In the genomic region with DNA sequence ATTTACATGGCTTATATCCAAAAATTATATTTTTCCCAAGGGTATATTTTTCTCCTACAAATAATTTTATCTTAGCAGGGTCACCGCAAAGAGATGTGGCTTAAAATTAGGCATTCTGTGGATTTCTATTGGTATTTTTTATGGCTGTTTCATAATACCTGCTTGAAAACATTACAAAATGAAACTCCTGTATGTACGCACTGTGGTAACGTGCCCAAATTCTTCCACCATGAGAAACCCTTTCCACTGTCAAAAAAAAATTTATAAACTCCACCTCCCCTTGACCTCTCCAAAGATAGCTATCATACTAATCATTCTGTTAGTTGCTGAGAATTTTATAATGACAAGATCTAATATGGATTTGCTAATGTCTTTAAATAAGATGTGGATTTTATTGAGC, we compare ENCODE assay signal across 16 cellular contexts.
DNase-seq lines count a peak whose midpoint lies in the region; ATAC-seq and TF ChIP-seq lines count a peak whose summit lies in the region.
"Had no signal": no experiment of that assay in that cellular context is flagged by ENCODE, and none has a peak within 500 bp of the region (broad histone marks: within the 10 kb centered on the region; RNA-seq: fewer than 3 reads in every experiment).

No MANE protein-coding gene starts in this region.

- peaks cover 14 to 28% of the 10 kb centered on the region in 2 donors for H3K4me1 ChIP-seq in adrenal gland (replicated peaks in 1 of 2)
- H3K4me1 ChIP-seq in gastrocnemius medialis: peaks cover 10 to 17% of the 10 kb centered on the region in 2 donors
- no peaks in the 10 kb centered on the region for H3K4me1 ChIP-seq in Karpas-422 (ENCODE audit: low read length)
- H3K4me1 ChIP-seq in effector memory CD4-positive, alpha-beta T cell (ENCODE audit: control insufficient read depth, insufficient read depth, low read length, poor library complexity, severe bottlenecking): no peaks in the 10 kb centered on the region
- H3K4me1 ChIP-seq: BLaER1 had no signal

- no peaks in the 10 kb centered on the region for H3K9me2 ChIP-seq in Karpas-422 (replicated peaks; ENCODE audit: insufficient read depth, low read length)

- peak overlapping the region in 1 of 4 donors; percentile 1 for H3K4me3 ChIP-seq in adrenal gland
- no peak overlapping the region for H3K4me3 ChIP-seq in fibroblast of villous mesenchyme (ENCODE audit: low read depth, low read length)
- H3K4me3 ChIP-seq in gastrocnemius medialis: no peak overlapping the region
- no peak overlapping the region for H3K4me3 ChIP-seq in Karpas-422 (ENCODE audit: low read length)
- H3K4me3 ChIP-seq in effector memory CD4-positive, alpha-beta T cell (ENCODE audit: insufficient read depth, low read depth, low read length, poor library complexity, severe bottlenecking): no peak overlapping the region
- H3K4me3 ChIP-seq: BLaER1, K562 had no signal

- H3K27me3 ChIP-seq in adrenal gland (no peaks in the 10 kb centered on the region), gastrocnemius medialis (no peaks in the 10 kb centered on the region), Karpas-422 (ENCODE audit: low read length) (no peaks in the 10 kb centered on the region)
- H3K27me3 ChIP-seq in effector memory CD4-positive, alpha-beta T cell (replicated peaks; ENCODE audit: control insufficient read depth, insufficient read depth, low read length, poor library complexity, severe bottlenecking): no peaks in the 10 kb centered on the region
- H3K27me3 ChIP-seq: BLaER1 had no signal

- in situ Hi-C loops in gastrocnemius medialis (cut with MboI; ENCODE audit: low sequenced_read_pairs in 4 of 4): no loop called here

- peak; percentile 61 to 76 for ATAC-seq in gastrocnemius medialis
- no peak for ATAC-seq in HG03025 (IDR thresholded peaks at IDR 0.05; ENCODE audit: low FRiP score, unreplicated experiment)
- ATAC-seq: HCT116, K562, T-helper 17 cell had no signal

- peak; percentile 92 for DNase-seq in EH (ENCODE audit: low read depth)
- DNase-seq in adrenal gland: peak in 6 of 7 donors; percentile 36 to 74 (median 60)
- peak; percentile 75 for DNase-seq in fibroblast of villous mesenchyme (ENCODE audit: low read depth)
- DNase-seq in gastrocnemius medialis: peak in 1 of 2 donors; percentile 12
- no peak for DNase-seq in Karpas-422
- no peak for DNase-seq in effector memory CD4-positive, alpha-beta T cell
- no peak for DNase-seq in AML-193 (lab: John Stamatoyannopoulos, UW)
- DNase-seq: activated naive CD4-positive, alpha-beta T cell treated with anti-CD3 and anti-CD28 coated beads, Interleukin-2, amount 10 ng/mL, durations not matched to agents 7 days and 5 days; DMS53; NCI-H226; nephron progenitor cell; T-helper 17 cell had no signal

- no peaks in the 10 kb centered on the region for H4K20me1 ChIP-seq in Karpas-422 (ENCODE audit: insufficient read depth, low read depth, low read length)
- H4K20me1 ChIP-seq: BLaER1 had no signal

- H3K27ac ChIP-seq in adrenal gland (peak overlapping the region; percentile 37 to 92 (median 78)), gastrocnemius medialis (peak overlapping the region; percentile 43 to 59 (median 56)), Karpas-422 (ENCODE audit: low read length) (no peak overlapping the region)
- no peak overlapping the region for H3K27ac ChIP-seq in effector memory CD4-positive, alpha-beta T cell (ENCODE audit: insufficient read depth, low read length, poor library complexity, severe bottlenecking)
- H3K27ac ChIP-seq: BLaER1 had no signal

- no peak overlapping the region for H3K4me2 ChIP-seq in Karpas-422 (ENCODE audit: low read depth, low read length, poor library complexity, severe bottlenecking)
- H3K4me2 ChIP-seq: BLaER1 had no signal

- H3K9me3 ChIP-seq in adrenal gland (replicated peaks in 1 of 3): no peaks in the 10 kb centered on the region
- no peaks in the 10 kb centered on the region for H3K9me3 ChIP-seq in gastrocnemius medialis
- H3K9me3 ChIP-seq in Karpas-422 (ENCODE audit: low read length): no peaks in the 10 kb centered on the region
- no peaks in the 10 kb centered on the region for H3K9me3 ChIP-seq in effector memory CD4-positive, alpha-beta T cell (ENCODE audit: control insufficient read depth, low read length)
- H3K9me3 ChIP-seq: BLaER1 had no signal

- intact Hi-C loops in adrenal gland (cut with DNase I) (no loop called here), gastrocnemius medialis (cut with DNase I; ENCODE audit: low total_unique reads) (no loop called here)

- TF ChIP-seq POLR2A in adrenal gland (IDR thresholded peaks at IDR 0.05) (peak in 1 of 2 donors; percentile 11), gastrocnemius medialis (IDR thresholded peaks at IDR 0.05) (no peak)

- WGBS in adrenal gland, 4 donors: 33 to 46% (median 36%) methylated on average over 3 of the region's 3 CpGs

- H3K36me3 ChIP-seq in adrenal gland (replicated peaks in 1 of 2): no peaks in the 10 kb centered on the region
- no peaks in the 10 kb centered on the region for H3K36me3 ChIP-seq in gastrocnemius medialis
- H3K36me3 ChIP-seq in Karpas-422 (ENCODE audit: insufficient read depth, low read length): no peaks in the 10 kb centered on the region
- no peaks in the 10 kb centered on the region for H3K36me3 ChIP-seq in effector memory CD4-positive, alpha-beta T cell (ENCODE audit: control insufficient read depth, insufficient read depth, low read length)
- H3K36me3 ChIP-seq: BLaER1 had no signal

- H3K9ac ChIP-seq in Karpas-422 (ENCODE audit: low read length): no peak overlapping the region
- H3K9ac ChIP-seq: BLaER1 had no signal

- TF ChIP-seq CTCF in adrenal gland (IDR thresholded peaks at IDR 0.05) (no peak), fibroblast of villous mesenchyme (IDR thresholded peaks at IDR 0.05; ENCODE audit: insufficient read depth, low read depth, low read length) (no peak), gastrocnemius medialis (IDR thresholded peaks at IDR 0.05 in 4 of 5, conservative IDR thresholded peaks at IDR 0.05 in 1 of 5) (no peak)

- H3K79me2 ChIP-seq in Karpas-422 (ENCODE audit: low read length): no peaks in the 10 kb centered on the region

- no peak overlapping the region for H2AFZ ChIP-seq in Karpas-422 (ENCODE audit: low read length)

Comparison
In these comparisons a context has a peak if more than half of its experiments do, and no peak if none do; other contexts are left out.
1. DNase-seq: peak in EH (single experiment), adrenal gland (6 of 7) and fibroblast of villous mesenchyme (single experiment); none in Karpas-422 (single experiment), effector memory CD4-positive, alpha-beta T cell (0 of 3) and AML-193 (0 of 2).
2. H3K27ac ChIP-seq: peak in adrenal gland (5 of 5) and gastrocnemius medialis (4 of 4); none in Karpas-422 (single experiment) and effector memory CD4-positive, alpha-beta T cell (single experiment).